8 cellular contexts compared by ENCODE assay signal in genomic region chr3:47420511-47421484, GRCh38.
DNase-seq lines count a peak whose midpoint lies in the region; ATAC-seq lines count a peak whose summit lies in the region.

No MANE protein-coding gene starts in this region.

- peak; percentile 67 for ATAC-seq in HG02981 (IDR thresholded peaks at IDR 0.05; ENCODE audit: unreplicated experiment)

- peak; percentile 62 for DNase-seq in NCI-H1436 (lab: John Stamatoyannopoulos, UW)
- no peak for DNase-seq in NCI-H1436 treated with DMSO at 0.1 percent for 48 hours (lab: John Stamatoyannopoulos, UW)
- DNase-seq in NCI-H2196 (lab: John Stamatoyannopoulos, UW; ENCODE audit: unreplicated experiment), result peak; percentile 59
- peak; percentile 82 for DNase-seq in activated CD4-positive, CD25-positive, alpha-beta regulatory T cell treated with anti-CD3 and anti-CD28 coated beads, Interleukin-2, amount 50 U/mL, for 16 hours (ENCODE audit: low read depth, low spot score)
- peak; percentile 93 for DNase-seq in cerebellar cortex (ENCODE audit: low spot score)
- peak; percentile 87 for DNase-seq in kidney glomerular epithelial cell (lab: John Stamatoyannopoulos, UW)
- DNase-seq in stimulated activated CD4-positive, alpha-beta T cell treated with anti-CD3 and anti-CD28 coated beads, Interleukin-1b, Interleukin-23, amount 100 ng/mL, for 1 hour (ENCODE audit: low read depth in 2 of 2), result peak; percentile 74 to 83
